ENCODE assay signal across 19 cellular contexts in the genomic region with DNA sequence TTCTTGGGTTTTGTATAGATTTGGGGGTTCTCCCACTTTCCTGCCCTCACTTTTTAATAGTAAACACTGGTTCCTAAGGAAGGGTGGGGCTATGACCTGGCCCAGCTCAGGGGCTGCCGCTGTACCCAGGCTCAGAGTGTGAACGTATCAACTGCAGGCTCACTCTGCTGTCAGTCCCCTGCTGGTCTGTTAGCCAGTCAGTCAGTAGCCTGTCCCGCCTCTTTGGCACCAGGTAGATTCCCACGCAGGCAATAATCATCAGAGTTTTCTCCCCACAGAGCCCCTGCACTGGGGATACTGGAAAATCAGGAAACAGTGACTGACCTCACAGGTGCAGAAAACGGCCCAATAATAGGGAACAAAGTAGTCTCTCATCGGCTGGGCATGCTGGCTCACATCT. TPM values are rescaled to one million over a fixed set of nuclear protein-coding genes. Genes with fewer than 3 reads are reported as not detected.
A peak's percentile ranks its signal among the peaks of the same experiment; 100 is the strongest.
DNase-seq lines count a peak whose midpoint lies in the region; ATAC-seq, FAIRE-seq and TF ChIP-seq lines count a peak whose summit lies in the region.
"Had no signal": no experiment of that assay in that cellular context is flagged by ENCODE, and none has a peak within 500 bp of the region (broad histone marks: within the 10 kb centered on the region; RNA-seq: fewer than 3 reads in every experiment).

No MANE protein-coding gene starts in this region.

- SMC1A ChIA-PET in GM12878 (lab: Charles Lee; ENCODE audit: uncharacterized antibody, unreplicated experiment): no interaction called here

- ATAC-seq in GM12878 (no peak), esophagus mucosa (peak; percentile 33), GM18909 (IDR thresholded peaks at IDR 0.05; ENCODE audit: poor library complexity, unreplicated experiment) (no peak), HG03175 (IDR thresholded peaks at IDR 0.05; ENCODE audit: unreplicated experiment) (no peak)
- ATAC-seq: CD8-positive, alpha-beta T cell; HCT116 had no signal

- H3K4me2 ChIP-seq in GM12878 (ENCODE audit: control insufficient read depth, insufficient read depth): no peak overlapping the region

- no peak for TF ChIP-seq POLR2A in GM12878 (IDR thresholded peaks at IDR 0.05; ENCODE audit: low read depth, low read length)

- H3K27ac Mint-ChIP-seq in activated T-cell treated with anti-CD3 and anti-CD28 coated beads, Interleukin-2, amount 50 U/mL, for 24 hours: no peak overlapping the region
- H3K27ac Mint-ChIP-seq: B cell; CD8-positive, alpha-beta T cell had no signal

- RAD21 ChIA-PET in GM12878 (lab: Charles Lee; ENCODE audit: unreplicated experiment): no interaction called here

- WGBS in GM12878 (ENCODE audit: insufficient coverage, insufficient replicate concordance, low lambda C conversion rate, missing lambda C conversion rate): 40% methylated on average over 6 of the region's 6 CpGs

- H2AFZ ChIP-seq in GM12878 (ENCODE audit: control insufficient read depth, low read depth, low read length): no peak overlapping the region

- peaks cover 0 to 5% of the 10 kb centered on the region in 2 experiments; a peak in 3 of 4 replicates for H3K27me3 ChIP-seq in GM12878 (replicated peaks in 1 of 2; ENCODE audit: control insufficient read depth in 2 of 2, insufficient read depth in 2 of 2, low read length in 1 of 2)
- H3K27me3 ChIP-seq: BLaER1 treated with 17β-estradiol and CSF1 and Interleukin-3, amounts not matched to agents 10 nM and 100 nM had no signal

- intact Hi-C loops in GM12878 (cut with micrococcal nuclease; ENCODE audit: unreplicated experiment): loop anchor here (5.0 kb wide), 1 partner anchor 122 kb away; no protein-coding TSS in a partner anchor

- H3K4me3 ChIP-seq in GM12878: no peak overlapping the region
- H3K4me3 ChIP-seq: BLaER1 treated with 17β-estradiol and CSF1 and Interleukin-3, amounts not matched to agents 10 nM and 100 nM had no signal

- H3K36me3 Mint-ChIP-seq in activated T-cell treated with anti-CD3 and anti-CD28 coated beads, Interleukin-2, amount 50 U/mL, for 24 hours (ENCODE audit: low read depth): no peaks in the 10 kb centered on the region
- H3K36me3 Mint-ChIP-seq: CD8-positive, alpha-beta T cell had no signal

- no peaks in the 10 kb centered on the region for H3K4me1 Mint-ChIP-seq in activated T-cell treated with anti-CD3 and anti-CD28 coated beads, Interleukin-2, amount 50 U/mL, for 24 hours (ENCODE audit: low read depth)
- H3K4me1 Mint-ChIP-seq: B cell had no signal

- no peak overlapping the region for H3K27ac ChIP-seq in GM12878 (ENCODE audit: control insufficient read depth, insufficient read depth)
- H3K27ac ChIP-seq: BLaER1 treated with 17β-estradiol and CSF1 and Interleukin-3, amounts not matched to agents 10 nM and 100 nM had no signal

- in situ Hi-C loops in GM12878 (cut with MboI): no loop called here

- no peaks in the 10 kb centered on the region for H3K9me3 Mint-ChIP-seq in activated T-cell treated with anti-CD3 and anti-CD28 coated beads, Interleukin-2, amount 50 U/mL, for 24 hours
- H3K9me3 Mint-ChIP-seq: CD8-positive, alpha-beta T cell had no signal

- H4K20me1 ChIP-seq in GM12878 (ENCODE audit: control insufficient read depth, insufficient read depth): no peaks in the 10 kb centered on the region
- H4K20me1 ChIP-seq: BLaER1 treated with 17β-estradiol and CSF1 and Interleukin-3, amounts not matched to agents 10 nM and 100 nM had no signal

- CTCF ChIA-PET in HEK293T (lab: Yijun Ruan, JAX): no interaction called here
- CTCF ChIA-PET in GM12878 (lab: Yijun Ruan, JAX): no interaction called here

- FAIRE-seq in GM12878 (lab: Jason Lieb, UNC): no peak
- FAIRE-seq: GM12891 had no signal

- peaks cover 22% of the 10 kb centered on the region for H3K27me3 Mint-ChIP-seq in activated T-cell treated with anti-CD3 and anti-CD28 coated beads, Interleukin-2, amount 50 U/mL, for 24 hours

- H3K4me3 Mint-ChIP-seq in activated T-cell treated with anti-CD3 and anti-CD28 coated beads, Interleukin-2, amount 50 U/mL, for 24 hours: no peak overlapping the region
- H3K4me3 Mint-ChIP-seq: B cell; CD8-positive, alpha-beta T cell had no signal

- TF ChIP-seq EP300 in GM12878 (IDR thresholded peaks at IDR 0.05; ENCODE audit: borderline replicate concordance in 1 of 2, control insufficient read depth in 1 of 2, low read depth in 2 of 2, low read length in 2 of 2): no peak

- TF ChIP-seq RAD21 in GM12878 (IDR thresholded peaks at IDR 0.05; ENCODE audit: insufficient read depth, low read depth, low read length): no peak

- DNase-seq in HEK293T (ENCODE audit: extremely low spot score): no peak
- DNase-seq in GM12878 (ENCODE audit: low read depth, low spot score): no peak
- DNase-seq in mesenteric fat pad (ENCODE audit: low spot score): peak; percentile 37
- DNase-seq in activated T-cell treated with anti-CD3 and anti-CD28 coated beads, Interleukin-2, amount 50 U/mL, for 24 hours: no peak
- DNase-seq: Calu3; CD8-positive, alpha-beta T cell; DND-41; EL; GOT3; H7 had no signal

- BruUV-seq in GM12878 (replicated peaks; lab: Mats Ljungman, UMichigan): no TSS peak

- POLR2A ChIA-PET in HEK293T (lab: Yijun Ruan, JAX) (no interaction called here), GM12878 (lab: Charles Lee) (no interaction called here)

- no peaks in the 10 kb centered on the region; the same call in 2 of the 3 replicates for H3K9me3 ChIP-seq in GM12878 (replicated peaks; ENCODE audit: control insufficient read depth, insufficient read depth, low read length)

- H3K79me2 ChIP-seq in GM12878 (ENCODE audit: control insufficient read depth, insufficient read depth, low read length): no peaks in the 10 kb centered on the region

- H3K36me3 ChIP-seq in GM12878 (ENCODE audit: control insufficient read depth in 2 of 2, insufficient read depth in 2 of 2, low read length in 1 of 2): no peaks in the 10 kb centered on the region
- H3K36me3 ChIP-seq: BLaER1 treated with 17β-estradiol and CSF1 and Interleukin-3, amounts not matched to agents 10 nM and 100 nM had no signal

- H3K4me1 ChIP-seq in GM12878 (ENCODE audit: control insufficient read depth, insufficient read depth, low read length): no peaks in the 10 kb centered on the region

- TF ChIP-seq CTCF in GM12878 (IDR thresholded peaks at IDR 0.05 in 2 of 3, conservative IDR thresholded peaks at IDR 0.05 in 1 of 3; ENCODE audit: control insufficient read depth in 2 of 3, extremely low read depth in 1 of 3, insufficient read depth in 1 of 3, low read depth in 3 of 3, low read length in 3 of 3): no peak

- no peak overlapping the region for H3K9ac ChIP-seq in GM12878 (ENCODE audit: control insufficient read depth, insufficient read depth, low read length)
- H3K9ac ChIP-seq: BLaER1 treated with 17β-estradiol and CSF1 and Interleukin-3, amounts not matched to agents 10 nM and 100 nM had no signal

TF ChIP-seq in HEK293T, 16 proteins besides CTCF, POLR2A, EP300 and RAD21 (continues in another document):
- TF ChIP-seq FOXA1 (IDR thresholded peaks at IDR 0.05) (no peak), NFRKB (IDR thresholded peaks at IDR 0.05) (no peak), FOXM1 (IDR thresholded peaks at IDR 0.05; ENCODE audit: borderline replicate concordance) (no peak), ELF4 (IDR thresholded peaks at IDR 0.05) (no peak)

TF ChIP-seq in GM12878, 131 proteins besides CTCF, POLR2A, EP300 and RAD21 (continues in another document):
- TF ChIP-seq, protein P1, sequence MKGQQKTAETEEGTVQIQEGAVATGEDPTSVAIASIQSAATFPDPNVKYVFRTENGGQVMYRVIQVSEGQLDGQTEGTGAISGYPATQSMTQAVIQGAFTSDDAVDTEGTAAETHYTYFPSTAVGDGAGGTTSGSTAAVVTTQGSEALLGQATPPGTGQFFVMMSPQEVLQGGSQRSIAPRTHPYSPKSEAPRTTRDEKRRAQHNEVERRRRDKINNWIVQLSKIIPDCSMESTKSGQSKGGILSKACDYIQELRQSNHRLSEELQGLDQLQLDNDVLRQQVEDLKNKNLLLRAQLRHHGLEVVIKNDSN (IDR thresholded peaks at IDR 0.05; ENCODE audit: borderline replicate concordance, extremely low read length, insufficient read depth, low read depth, low read length): no peak

RNA-seq across cellular contexts. Expression of a gene that starts 15.0 kb away (rescaled TPM):
- not detected in 2 replicates for total RNA-seq in GM12878 (2013; cell fraction: nucleolus; rRNA removed)
- total RNA-seq in GM12878 (2014; rRNA removed) (0.05 and 0.40 TPM in 2 replicates), GM12878 (2014; rRNA removed; fragmentation: Illumina TruSeq; extraction: Trizol) (not detected in 2 replicates), GM12878 (2021) (0.24 and 0.49 TPM in 2 replicates), esophagus mucosa (3.6 TPM), mesenteric fat pad (129 TPM)
- polyA plus RNA-seq in GM12878 (2011; ENCODE audit: low read depth): not detected
- polyA plus RNA-seq in GM12878 (2011; rRNA removed) (0.30 and 0.43 TPM in 2 replicates), GM12878 (2014; fragmentation: Illumina TruSeq; extraction: Trizol) (0.19 TPM in 1 of 2 replicates, not detected in the other), GM12878 (2014; fragmentation: Nextera tagmentation; extraction: Ambion mirVana) (under 1 TPM in 1 of 2 experiments, not detected in 1; 0.07 TPM), GM12878 (2014; rRNA removed) (0.10 and 0.22 TPM in 2 replicates), GM12878 (2016; fragmentation: Nextera tagmentation; extraction: Ambion mirVana) (under 1 TPM; 0.20 to 0.59 TPM)
- 0.48 and 0.49 TPM in 2 replicates for polyA plus RNA-seq in GM12878 (2011; cell fraction: cytosol; rRNA removed)
- 0.45 and 1.1 TPM in 2 replicates for polyA plus RNA-seq in GM12878 (2011; cell fraction: nucleus; rRNA removed)
- 0.08 TPM in 1 of 2 replicates, not detected in the other for polyA plus RNA-seq in GM12878 (2012)
- polyA minus RNA-seq in GM12878 (2011; rRNA and poly(A)+ RNA removed): 0.46 and 1.1 TPM in 2 replicates
- polyA minus RNA-seq in GM12878 (2011; cell fraction: cytosol; rRNA and poly(A)+ RNA removed): not detected in 2 replicates
- polyA minus RNA-seq in GM12878 (2011; cell fraction: nucleus; rRNA and poly(A)+ RNA removed): not detected in 2 replicates
- total RNA-seq: A172; CD8-positive, alpha-beta T cell; HT-29 had no signal

RNA-seq across cellular contexts. Expression of a gene that starts 54.3 kb away (rescaled TPM):
- 21.4 and 22.5 TPM in 2 replicates for total RNA-seq in GM12878 (2013; cell fraction: nucleolus; rRNA removed)
- 2.8 and 3.6 TPM in 2 replicates for total RNA-seq in GM12878 (2014; rRNA removed)
- total RNA-seq in GM12878 (2014; rRNA removed; fragmentation: Illumina TruSeq; extraction: Trizol): 3.4 and 4.1 TPM in 2 replicates
- total RNA-seq in GM12878 (2021): 4.0 TPM in 2 replicates
- 2.0 TPM for polyA plus RNA-seq in GM12878 (2011; ENCODE audit: low read depth)
- 4.4 and 5.2 TPM in 2 replicates for polyA plus RNA-seq in GM12878 (2011; rRNA removed)
- 3.0 and 3.2 TPM in 2 replicates for polyA plus RNA-seq in GM12878 (2011; cell fraction: cytosol; rRNA removed)
- 8.5 and 13.1 TPM in 2 replicates for polyA plus RNA-seq in GM12878 (2011; cell fraction: nucleus; rRNA removed)
- polyA plus RNA-seq in GM12878 (2012): 1.6 and 2.8 TPM in 2 replicates
- polyA plus RNA-seq in GM12878 (2014; fragmentation: Illumina TruSeq; extraction: Trizol): 3.0 and 3.3 TPM in 2 replicates
- under 1 TPM; 0.56 to 0.66 TPM for polyA plus RNA-seq in GM12878 (2014; fragmentation: Nextera tagmentation; extraction: Ambion mirVana)
- polyA plus RNA-seq in GM12878 (2014; rRNA removed): 2.4 and 2.6 TPM in 2 replicates
- 1 to 10 TPM in 1 of 2 experiments, under 1 TPM in 1; 0.93 to 2.6 TPM for polyA plus RNA-seq in GM12878 (2016; fragmentation: Nextera tagmentation; extraction: Ambion mirVana)
- 6.4 and 6.7 TPM in 2 replicates for polyA minus RNA-seq in GM12878 (2011; rRNA and poly(A)+ RNA removed)
- 2.1 and 3.5 TPM in 2 replicates for polyA minus RNA-seq in GM12878 (2011; cell fraction: cytosol; rRNA and poly(A)+ RNA removed)
- 4.2 and 6.6 TPM in 2 replicates for polyA minus RNA-seq in GM12878 (2011; cell fraction: nucleus; rRNA and poly(A)+ RNA removed)
- total RNA-seq in esophagus mucosa: 6.7 TPM
- total RNA-seq in mesenteric fat pad: 11.2 TPM

Comparison
In these comparisons a context has a peak if more than half of its experiments do, and no peak if none do; other contexts are left out.
1. RNA of a gene that starts 15.0 kb away (total RNA-seq): 129 TPM in mesenteric fat pad (single experiment); 3.6 TPM in esophagus mucosa (single experiment) and 0.05 to 0.49 TPM in GM12878; every median in the first group is over 10 times any median in the second.